ENCODE assay signal across 25 cellular contexts in the genomic region with DNA sequence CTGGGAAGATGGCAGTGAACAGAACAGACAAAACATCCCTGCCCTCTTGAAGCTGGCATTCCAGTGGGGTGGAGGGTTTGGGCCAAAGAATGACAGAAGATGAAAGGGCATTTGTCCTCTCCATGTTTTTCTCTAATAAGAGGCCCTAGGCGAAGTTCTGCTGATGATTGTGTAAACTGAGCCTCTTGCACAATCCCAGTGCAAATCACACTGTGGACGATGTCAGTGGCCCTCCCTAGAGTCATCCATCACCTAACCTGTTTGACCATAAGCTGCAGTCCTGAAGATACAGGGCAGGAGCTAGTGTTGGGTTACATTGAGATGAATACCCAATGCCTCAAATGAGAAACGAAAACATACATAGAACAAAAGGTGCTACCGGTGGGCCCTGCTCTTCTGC.
"Had no signal": no experiment of that assay in that cellular context is flagged by ENCODE, and none has a peak within 500 bp of the region (broad histone marks: within the 10 kb centered on the region; RNA-seq: fewer than 3 reads in every experiment).

No MANE protein-coding gene starts in this region.

- H3K4me1 ChIP-seq: neural progenitor cell had no signal

- ATAC-seq: esophagus mucosa; naive thymus-derived CD8-positive, alpha-beta T cell had no signal

- H3K27ac ChIP-seq: brain microvascular endothelial cell, heart left ventricle, neural progenitor cell, tibial nerve had no signal

- H3K36me3 ChIP-seq: brain microvascular endothelial cell, heart left ventricle, neural progenitor cell, tibial nerve had no signal

- H3K27me3 ChIP-seq: brain microvascular endothelial cell, heart left ventricle, neural progenitor cell, tibial nerve had no signal

- H3K9me3 ChIP-seq: heart left ventricle, tibial nerve had no signal

- H3K4me2 ChIP-seq: neural progenitor cell had no signal

- H3K9ac ChIP-seq: neural progenitor cell had no signal

- H3K4me3 ChIP-seq: heart left ventricle, neural progenitor cell, tibial nerve had no signal

- DNase-seq: activated CD4-positive, alpha-beta memory T cell treated with anti-CD3 and anti-CD28 coated beads for 36 hours; activated CD4-positive, alpha-beta T cell treated with anti-CD3 and anti-CD28 coated beads, Interleukin-2, amount 10 ng/mL, durations not matched to agents 24 days and 14 days; activated CD4-positive, CD25-positive, alpha-beta regulatory T cell treated with anti-CD3 and anti-CD28 coated beads, Interleukin-2, amount 50 U/mL, for 72 hours; activated CD8-positive, alpha-beta memory T cell treated with anti-CD3 and anti-CD28 coated beads, Interleukin-2, amount 50 U/mL, for 4 hours; activated gamma-delta T cell; activated naive CD4-positive, alpha-beta T cell treated with anti-CD3 and anti-CD28 coated beads, Interleukin-2, amount 10 ng/mL, durations not matched to agents 7 days and 5 days; activated naive CD8-positive, alpha-beta T cell treated with anti-CD3 and anti-CD28 coated beads, Interleukin-2, amount 10 ng/mL, durations not matched to agents 7 days and 5 days; activated T-cell treated with anti-CD3 and anti-CD28 coated beads, Interleukin-2, amount 50 U/mL, for 1 hour; amniotic stem cell; brain microvascular endothelial cell; caudate nucleus; foreskin fibroblast; heart left ventricle; kidney glomerular epithelial cell; mammary epithelial cell; midbrain; naive thymus-derived CD8-positive, alpha-beta T cell; posterior cingulate gyrus; right cardiac atrium; stimulated activated CD4-positive, alpha-beta T cell treated with anti-CD3 and anti-CD28 coated beads, Interleukin-2, amount 100 ng/mL, for 48 hours; stimulated activated naive CD4-positive, alpha-beta T cell treated with Interleukin-2 at 50 U/mL for 16 hours; T-helper 2 cell had no signal

- H2AFZ ChIP-seq: neural progenitor cell had no signal
